Comparison of ENCODE assay signal across 1 cellular context in genomic region chr19:44447864-44448674, GRCh38.
A peak's percentile ranks its signal among the peaks of the same experiment; 100 is the strongest.
TF ChIP-seq lines count a peak whose summit lies in the region.

Gene ZNF229, minus strand, starts transcription at chr19:44448472. Its CDS starts 5,625 bp downstream, at chr19:44442847.

TF ChIP-seq in H1, 55 proteins besides CTCF, POLR2A, EP300 and RAD21 (continued from another document):
- TF ChIP-seq CHD7 (IDR thresholded peaks at IDR 0.05; ENCODE audit: insufficient replicate concordance, low read length) (no peak), TBP (IDR thresholded peaks at IDR 0.05; ENCODE audit: low read depth, low read length) (no peak), CEBPB (IDR thresholded peaks at IDR 0.05; ENCODE audit: low read depth, low read length) (no peak), POU5F1 (IDR thresholded peaks at IDR 0.05; ENCODE audit: low read depth, low read length) (no peak), NANOG (IDR thresholded peaks at IDR 0.05; ENCODE audit: insufficient read depth, low read depth, low read length, poor library complexity, severe bottlenecking) (no peak), TAF7 (optimal IDR thresholded peaks at IDR 0.05; ENCODE audit: borderline replicate concordance, low read depth, low read length) (no peak), BCL11A (IDR thresholded peaks at IDR 0.05; ENCODE audit: low read depth in 2 of 2, low read length in 2 of 2) (no peak), POLR2AphosphoS5 (IDR thresholded peaks at IDR 0.05; ENCODE audit: low read depth, low read length) (peak; percentile 29; the same call in 1 of the 2 replicates), CBX8 (IDR thresholded peaks at IDR 0.05; ENCODE audit: borderline replicate concordance, low read depth, low read length) (no peak), BACH1 (IDR thresholded peaks at IDR 0.05; ENCODE audit: low read length) (no peak), SIRT6 (IDR thresholded peaks at IDR 0.05; ENCODE audit: low read length) (no peak), EZH2 (IDR thresholded peaks at IDR 0.05; ENCODE audit: low read depth, low read length, severe bottlenecking) (no peak), ATF2 (IDR thresholded peaks at IDR 0.05; ENCODE audit: low read length) (no peak), BRCA1 (IDR thresholded peaks at IDR 0.05; ENCODE audit: low read depth, low read length) (no peak), MAFK (IDR thresholded peaks at IDR 0.05; ENCODE audit: low read depth, low read length) (no peak), SUZ12 (IDR thresholded peaks at IDR 0.05; ENCODE audit: low read length) (no peak), HDAC2 (IDR thresholded peaks at IDR 0.05; ENCODE audit: borderline replicate concordance in 1 of 2, low read depth in 2 of 2, low read length in 2 of 2) (0 out of 4 replicates have a peak, but pooled peaks of 1 of the 2 experiments have one; percentile 62), ASH2L (IDR thresholded peaks at IDR 0.05; ENCODE audit: low read length) (no peak), TAF1 (IDR thresholded peaks at IDR 0.05; ENCODE audit: low read depth, low read length) (no peak), RBBP5 (IDR thresholded peaks at IDR 0.05; ENCODE audit: borderline replicate concordance, low read depth, low read length) (no peak), CTBP2 (IDR thresholded peaks at IDR 0.05; ENCODE audit: borderline replicate concordance, insufficient read depth, insufficient read length, low read length) (no peak), CHD1 (IDR thresholded peaks at IDR 0.05; ENCODE audit: low read depth, low read length) (no peak), RFX5 (IDR thresholded peaks at IDR 0.05; ENCODE audit: borderline replicate concordance, low read depth, low read length) (no peak), CBX5 (IDR thresholded peaks at IDR 0.05; ENCODE audit: low read depth, low read length) (no peak), SRF (IDR thresholded peaks at IDR 0.05; ENCODE audit: low read depth, low read length) (no peak), CREB1 (IDR thresholded peaks at IDR 0.05) (peak; percentile 93), MAX (IDR thresholded peaks at IDR 0.05) (peak; percentile 83), SP2 (IDR thresholded peaks at IDR 0.05; ENCODE audit: low read length) (no peak), CHD2 (IDR thresholded peaks at IDR 0.05; ENCODE audit: low read length) (no peak), GABPA (IDR thresholded peaks at IDR 0.05; ENCODE audit: borderline replicate concordance, insufficient read depth, low read length) (peak; percentile 92), ATF3 (IDR thresholded peaks at IDR 0.05; ENCODE audit: insufficient read depth, low read depth, low read length) (0 out of 2 replicates have a peak, but pooled peaks have one; percentile 49), USF2 (IDR thresholded peaks at IDR 0.05; ENCODE audit: low read length) (no peak), SP1 (IDR thresholded peaks at IDR 0.05; ENCODE audit: low read depth, low read length) (no peak), GTF2F1 (IDR thresholded peaks at IDR 0.05; ENCODE audit: borderline replicate concordance, low read depth, low read length) (no peak), SAP30 (IDR thresholded peaks at IDR 0.05; ENCODE audit: insufficient read depth, insufficient replicate concordance, low read length) (peak; percentile 71), TCF12 (IDR thresholded peaks at IDR 0.05; ENCODE audit: low read depth, low read length) (no peak), PHF8 (conservative IDR thresholded peaks at IDR 0.05; ENCODE audit: low read depth, low read length) (peak; percentile 44; the same call in 1 of the 2 replicates), TEAD4 (IDR thresholded peaks at IDR 0.05; ENCODE audit: low read depth, low read length) (no peak), SP4 (IDR thresholded peaks at IDR 0.05; ENCODE audit: low read length) (no peak), YY1 (IDR thresholded peaks at IDR 0.05; ENCODE audit: low read depth, low read length) (no peak), SIN3A (conservative IDR thresholded peaks at IDR 0.05 in 1 of 2, IDR thresholded peaks at IDR 0.05 in 1 of 2; ENCODE audit: low read depth in 1 of 2, low read length in 2 of 2) (peak; percentile 66 to 69; a peak in 1 of 4 replicates), EGR1 (IDR thresholded peaks at IDR 0.05; ENCODE audit: borderline replicate concordance, low read depth, low read length) (no peak), RNF2 (IDR thresholded peaks at IDR 0.05; ENCODE audit: borderline replicate concordance, low read depth, low read length, missing control alignments, poor library complexity, severe bottlenecking) (no peak), JUND (IDR thresholded peaks at IDR 0.05; ENCODE audit: low read length) (no peak), JUN (IDR thresholded peaks at IDR 0.05; ENCODE audit: low read depth, low read length) (no peak), E2F6 (IDR thresholded peaks at IDR 0.05) (peak; percentile 71), FOSL1 (IDR thresholded peaks at IDR 0.05; ENCODE audit: insufficient read depth, low read depth, low read length) (no peak), ZNF274 (IDR thresholded peaks at IDR 0.05; ENCODE audit: borderline replicate concordance, extremely low read depth, low read length) (no peak), SIX5 (IDR thresholded peaks at IDR 0.05; ENCODE audit: low read depth, low read length) (peak; percentile 64)
